In genomic region chr5:1167728-1168709, GRCh38 we compare ENCODE assay signal across 8 cellular contexts. TPM values are rescaled to one million over a fixed set of nuclear protein-coding genes. Genes with fewer than 3 reads are reported as not detected.
DNase-seq lines count a peak whose midpoint lies in the region; ATAC-seq and TF ChIP-seq lines count a peak whose summit lies in the region.

No MANE protein-coding gene starts in this region.

- no peaks in the 10 kb centered on the region for H3K9me3 Mint-ChIP-seq in CD8-positive, alpha-beta memory T cell

- peaks cover 14 to 19% (median 14%) of the 10 kb centered on the region in 3 donors for H3K4me1 Mint-ChIP-seq in CD8-positive, alpha-beta memory T cell

- peak; percentile 71 for ATAC-seq in GM21515 (IDR thresholded peaks at IDR 0.05; ENCODE audit: unreplicated experiment)
- ATAC-seq in foreskin keratinocyte = peak; percentile 69
- ATAC-seq in thoracic aorta (ENCODE audit: insufficient number of reproducible peaks, low FRiP score, low read depth) = no peak

- H3K27ac Mint-ChIP-seq in CD8-positive, alpha-beta memory T cell = peak overlapping the region in 3 of 8 donors; percentile 30 to 73 (median 63)

- TF ChIP-seq CTCF in RWPE1 (conservative IDR thresholded peaks at IDR 0.05; ENCODE audit: low read depth) (peak; percentile 95), foreskin keratinocyte (conservative IDR thresholded peaks at IDR 0.05) (peak; percentile 70), thoracic aorta (IDR thresholded peaks at IDR 0.05) (peak; percentile 63)

- H3K36me3 ChIP-seq in CD8-positive, alpha-beta memory T cell (ENCODE audit: insufficient read depth, low read length) = no peaks in the 10 kb centered on the region
- H3K36me3 ChIP-seq in KOPT-K1 (ENCODE audit: insufficient read depth, low read length) = no peaks in the 10 kb centered on the region
- no peaks in the 10 kb centered on the region for H3K36me3 ChIP-seq in thoracic aorta

- peaks cover 4% of the 10 kb centered on the region for H3K4me1 ChIP-seq in CD8-positive, alpha-beta memory T cell (ENCODE audit: insufficient read depth, low read length)
- H3K4me1 ChIP-seq in foreskin keratinocyte = no peaks in the 10 kb centered on the region
- H3K4me1 ChIP-seq in thoracic aorta (ENCODE audit: control insufficient read depth in 1 of 2, low read depth in 2 of 2) = no peaks in the 10 kb centered on the region

- no peak overlapping the region for H3K27ac ChIP-seq in CD8-positive, alpha-beta memory T cell (ENCODE audit: low read depth, low read length)
- peak overlapping the region; percentile 29 for H3K27ac ChIP-seq in KOPT-K1 (ENCODE audit: low read depth, low read length, poor library complexity, severe bottlenecking)
- peak overlapping the region; percentile 65 for H3K27ac ChIP-seq in RWPE1
- H3K27ac ChIP-seq in foreskin keratinocyte = no peak overlapping the region
- no peak overlapping the region for H3K27ac ChIP-seq in thoracic aorta

- CTCF ChIA-PET in CD8-positive, alpha-beta memory T cell (lab: Charles Lee) = interaction anchor here (0.8 to 3.6 kb wide), 13 partner anchors 14 to 486 kb away, joined by 3 to 36 read pairs (median 3); no protein-coding TSS in a partner anchor
- CTCF ChIA-PET in RWPE1 (lab: Yijun Ruan, JAX) = interaction anchor here (0.5 to 3.3 kb wide), 27 partner anchors 16 to 519 kb away, joined by 3 to 18 read pairs (median 4); no protein-coding TSS in a partner anchor

- no peaks in the 10 kb centered on the region for H3K9me3 ChIP-seq in CD8-positive, alpha-beta memory T cell (ENCODE audit: low read length)
- H3K9me3 ChIP-seq in KOPT-K1 (ENCODE audit: insufficient read depth, low read length, poor library complexity, severe bottlenecking) = no peaks in the 10 kb centered on the region
- no peaks in the 10 kb centered on the region for H3K9me3 ChIP-seq in thoracic aorta

- H3K4me3 Mint-ChIP-seq in CD8-positive, alpha-beta memory T cell = peak overlapping the region; percentile 34 to 85 (median 83)

- no peaks in the 10 kb centered on the region for H3K36me3 Mint-ChIP-seq in CD8-positive, alpha-beta memory T cell

- POLR2A ChIA-PET in CD8-positive, alpha-beta memory T cell (lab: Charles Lee) = no interaction called here
- POLR2A ChIA-PET in RWPE1 (lab: Yijun Ruan, JAX; ENCODE audit: low non-redundant PET) = no interaction called here

- DNase-seq in CD8-positive, alpha-beta memory T cell = peak; percentile 54 to 74 (median 63)
- peak; percentile 78 for DNase-seq in RWPE1 (ENCODE audit: low spot score)
- peak; percentile 29 for DNase-seq in activated T-helper 9 cell treated with anti-CD3 and anti-CD28 coated beads, Interleukin-2, amount 50 U/mL, for 16 hours (ENCODE audit: low read depth)
- peak; percentile 28 to 39 for DNase-seq in foreskin keratinocyte
- DNase-seq in nucleus accumbens (lab: John Stamatoyannopoulos, UW) = peak in 49 of 56 donors; percentile 8 to 87 (median 47)
- no peak for DNase-seq in thoracic aorta (ENCODE audit: low spot score)

- H3K27me3 ChIP-seq in CD8-positive, alpha-beta memory T cell (ENCODE audit: insufficient read depth, low read length, poor library complexity, severe bottlenecking) = peaks cover under 1% of the 10 kb centered on the region
- no peaks in the 10 kb centered on the region for H3K27me3 ChIP-seq in foreskin keratinocyte
- no peaks in the 10 kb centered on the region for H3K27me3 ChIP-seq in thoracic aorta (replicated peaks; ENCODE audit: insufficient read depth)

- no peak overlapping the region for H3K4me3 ChIP-seq in CD8-positive, alpha-beta memory T cell (ENCODE audit: low read length)
- H3K4me3 ChIP-seq in thoracic aorta = peak overlapping the region; percentile 31

- H3K27me3 Mint-ChIP-seq in CD8-positive, alpha-beta memory T cell = peaks cover 2 to 25% of the 10 kb centered on the region in 2 donors

RNA-seq across cellular contexts. Expression of gene SLC6A19, which starts 33.4 kb away (rescaled TPM):
- not detected for total RNA-seq in CD8-positive, alpha-beta memory T cell
- polyA plus RNA-seq in CD8-positive, alpha-beta memory T cell = not detected
- not detected in 2 replicates for total RNA-seq in foreskin keratinocyte
- not detected in 2 replicates for polyA plus RNA-seq in foreskin keratinocyte
- not detected for total RNA-seq in thoracic aorta

RNA-seq across cellular contexts. Expression of gene SLC12A7, which starts 56.2 kb away (rescaled TPM):
- total RNA-seq in CD8-positive, alpha-beta memory T cell = 1 to 10 TPM; 4.9 to 6.6 TPM
- polyA plus RNA-seq in CD8-positive, alpha-beta memory T cell = 20.0 TPM
- 3.7 and 4.3 TPM in 2 replicates for total RNA-seq in foreskin keratinocyte
- 2.4 and 2.6 TPM in 2 replicates for polyA plus RNA-seq in foreskin keratinocyte
- total RNA-seq in thoracic aorta = 10 to 100 TPM; 18.4 to 34.6 TPM

RNA-seq across cellular contexts. Expression of gene SLC6A18, which starts 57.2 kb away (rescaled TPM):
- not detected for total RNA-seq in CD8-positive, alpha-beta memory T cell
- polyA plus RNA-seq in CD8-positive, alpha-beta memory T cell = not detected
- total RNA-seq in foreskin keratinocyte (not detected in 2 replicates), thoracic aorta (not detected)
- not detected in 2 replicates for polyA plus RNA-seq in foreskin keratinocyte

Comparison
In these comparisons a context has a peak if more than half of its experiments do, and no peak if none do; other contexts are left out.
1. H3K27ac ChIP-seq: peak in KOPT-K1 (single experiment) and RWPE1 (single experiment); none in CD8-positive, alpha-beta memory T cell (single experiment), foreskin keratinocyte (single experiment) and thoracic aorta (0 of 2).
2. Peak in every context shown above with its lines, with median percentiles within 50 percentile points of each other: CTCF ChIP-seq.